In genomic region chr3:24185738-24186384, GRCh38 we compare ENCODE assay signal across 8 cellular contexts.
DNase-seq lines count a peak whose midpoint lies in the region; ATAC-seq and TF ChIP-seq lines count a peak whose summit lies in the region.

No MANE protein-coding gene starts in this region.

- H3K9me3 ChIP-seq in Peyer's patch: no peaks in the 10 kb centered on the region
- no peaks in the 10 kb centered on the region for H3K9me3 ChIP-seq in left lung

- ATAC-seq in HG03521 (IDR thresholded peaks at IDR 0.05; ENCODE audit: unreplicated experiment) (peak; percentile 80), left lung (peak; percentile 69)
- ATAC-seq in stimulated activated naive CD8-positive, alpha-beta T cell treated with anti-CD3 and anti-CD28 coated beads, Interleukin-15, Interleukin-2, amounts not matched to agents 100 U/mL and 50 U/mL, for 24 hours: peak; percentile 61

- TF ChIP-seq POLR2A in Peyer's patch (IDR thresholded peaks at IDR 0.05): no peak

- H3K27me3 ChIP-seq in Peyer's patch (no peaks in the 10 kb centered on the region), left lung (no peaks in the 10 kb centered on the region)

- TF ChIP-seq CTCF in GM20000 (IDR thresholded peaks at IDR 0.05; ENCODE audit: extremely low read depth, missing control alignments): peak; percentile 41
- peak in 4 of 6 experiments; percentile 48 to 56 (median 52) for TF ChIP-seq CTCF in Peyer's patch (IDR thresholded peaks at IDR 0.05)
- TF ChIP-seq CTCF in left lung (IDR thresholded peaks at IDR 0.05): peak; percentile 42 to 63

- no peak overlapping the region for H3K4me3 ChIP-seq in Peyer's patch
- H3K4me3 ChIP-seq in left lung: no peak overlapping the region

- H3K36me3 ChIP-seq in Peyer's patch (no peaks in the 10 kb centered on the region), left lung (no peaks in the 10 kb centered on the region)

- H3K27ac ChIP-seq in Peyer's patch: no peak overlapping the region
- no peak overlapping the region for H3K27ac ChIP-seq in left lung

- H3K4me1 ChIP-seq in Peyer's patch (no peaks in the 10 kb centered on the region), left lung (no peaks in the 10 kb centered on the region)

- peak; percentile 27 for DNase-seq in NCI-H1436 (lab: John Stamatoyannopoulos, UW)
- DNase-seq in NCI-H1436 treated with DMSO at 0.1 percent for 48 hours (lab: John Stamatoyannopoulos, UW): no peak
- peak; percentile 39 for DNase-seq in GM20000 (ENCODE audit: low spot score)
- peak in 1 of 3 donors; percentile 45 for DNase-seq in Peyer's patch
- DNase-seq in cerebellum (ENCODE audit: low spot score): peak; percentile 13
- DNase-seq in left lung: no peak
- DNase-seq in stimulated activated naive CD8-positive, alpha-beta T cell treated with anti-CD3 and anti-CD28 coated beads, Interleukin-15, Interleukin-2, amounts not matched to agents 100 U/mL and 50 U/mL, for 24 hours: peak; percentile 25

- intact Hi-C loops in left lung (cut with DNase I): no loop called here

Comparison
In these comparisons a context has a peak if more than half of its experiments do, and no peak if none do; other contexts are left out.
1. DNase-seq: peak in NCI-H1436 (single experiment), GM20000 (single experiment), cerebellum (single experiment) and stimulated activated naive CD8-positive, alpha-beta T cell treated with anti-CD3 and anti-CD28 coated beads, Interleukin-15, Interleukin-2, amounts not matched to agents 100 U/mL and 50 U/mL, for 24 hours (single experiment); none in NCI-H1436 treated with DMSO at 0.1 percent for 48 hours (single experiment) and left lung (0 of 2).
2. Peak in every context shown above with its lines, with median percentiles within 50 percentile points of each other: CTCF ChIP-seq and ATAC-seq.